In genomic region chr20:18683839-18684238, GRCh38 we compare ENCODE assay signal across 23 cellular contexts.
"Had no signal": no experiment of that assay in that cellular context is flagged by ENCODE, and none has a peak within 500 bp of the region (broad histone marks: within the 10 kb centered on the region; RNA-seq: fewer than 3 reads in every experiment).

No MANE protein-coding gene starts in this region.

- H3K27ac ChIP-seq: heart right ventricle, lower lobe of right lung, uterus, WERI-Rb-1 had no signal

- H3K27me3 ChIP-seq: heart right ventricle, uterus had no signal

- H3K36me3 Mint-ChIP-seq: activated naive CD4-positive, alpha-beta T cell treated with anti-CD3 and anti-CD28 coated beads, Interleukin-2, amount 50 U/mL, for 72 hours; brain; naive B cell had no signal

- DNase-seq: activated CD4-positive, alpha-beta T cell treated with anti-CD3 and anti-CD28 coated beads for 1 hour; activated CD4-positive, alpha-beta T cell treated with anti-CD3 and anti-CD28 coated beads, Interleukin-2, amount 50 U/mL, for 1 hour; activated CD8-positive, alpha-beta T cell treated with anti-CD3 and anti-CD28 coated beads, Interleukin-2, amount 10 ng/mL, durations not matched to agents 7 days and 5 days; activated gamma-delta T cell treated with Interleukin-2 at 50 U/mL for 16 hours; aorta; effector CD4-positive, alpha-beta T cell; erythroblast; foreskin fibroblast; heart right ventricle; lower lobe of right lung; naive B cell; occipital lobe; small intestine; stimulated activated CD4-positive, alpha-beta T cell treated with anti-CD3 and anti-CD28 coated beads, Interleukin-2, amount 100 ng/mL, for 24 hours; stimulated activated naive B cell treated with anti-CD40 and anti-IgM and Interleukin-4, amounts not matched to agents 10 μg/mL and 1 μg/mL and 100 μg/mL, for 72 hours; trophoblast cell; uterus; WERI-Rb-1 had no signal

- H3K36me3 ChIP-seq: heart right ventricle, lower lobe of right lung, uterus, WERI-Rb-1 had no signal

- H3K4me1 ChIP-seq: heart right ventricle, lower lobe of right lung, uterus had no signal

- H3K27ac Mint-ChIP-seq: activated CD8-positive, alpha-beta T cell treated with anti-CD3 and anti-CD28 coated beads, Interleukin-2, amount 10 ng/mL, durations not matched to agents 7 days and 5 days; activated naive CD4-positive, alpha-beta T cell treated with anti-CD3 and anti-CD28 coated beads, Interleukin-2, amount 50 U/mL, for 72 hours; brain; stimulated activated naive B cell treated with anti-CD40 and anti-IgM and Interleukin-4, amounts not matched to agents 10 μg/mL and 1 μg/mL and 100 μg/mL, for 72 hours; T-helper 2 cell treated with Interferon-gamma antibody and Interleukin-4, amounts not matched to agents 5 μg/mL and 100 μg/mL, for 36 hours had no signal

- H3K9me3 Mint-ChIP-seq: activated naive CD4-positive, alpha-beta T cell treated with anti-CD3 and anti-CD28 coated beads, Interleukin-2, amount 50 U/mL, for 72 hours; brain; stimulated activated naive B cell treated with anti-CD40 and anti-IgM and Interleukin-4, amounts not matched to agents 10 μg/mL and 1 μg/mL and 100 μg/mL, for 72 hours; T-helper 2 cell treated with Interferon-gamma antibody and Interleukin-4, amounts not matched to agents 5 μg/mL and 100 μg/mL, for 36 hours had no signal

- FAIRE-seq: small intestine had no signal

- H3K27me3 Mint-ChIP-seq: brain; naive B cell; stimulated activated naive B cell treated with anti-CD40 and anti-IgM and Interleukin-4, amounts not matched to agents 10 μg/mL and 1 μg/mL and 100 μg/mL, for 72 hours had no signal

- H3K4me3 Mint-ChIP-seq: activated CD8-positive, alpha-beta T cell treated with anti-CD3 and anti-CD28 coated beads, Interleukin-2, amount 10 ng/mL, durations not matched to agents 7 days and 5 days; brain; naive B cell; stimulated activated naive B cell treated with anti-CD40 and anti-IgM and Interleukin-4, amounts not matched to agents 10 μg/mL and 1 μg/mL and 100 μg/mL, for 72 hours; T-helper 2 cell treated with Interferon-gamma antibody and Interleukin-4, amounts not matched to agents 5 μg/mL and 100 μg/mL, for 36 hours had no signal

- ATAC-seq: activated CD8-positive, alpha-beta T cell treated with anti-CD3 and anti-CD28 coated beads, Interleukin-2, amount 10 ng/mL, durations not matched to agents 7 days and 5 days; activated naive CD4-positive, alpha-beta T cell treated with anti-CD3 and anti-CD28 coated beads, Interleukin-2, amount 50 U/mL, for 72 hours; heart right ventricle; left lobe of liver; lower lobe of right lung; sciatic nerve; stimulated activated naive B cell treated with anti-CD40 and anti-IgM and Interleukin-4, amounts not matched to agents 10 μg/mL and 1 μg/mL and 100 μg/mL, for 72 hours had no signal

- H3K9me3 ChIP-seq: heart right ventricle, lower lobe of right lung, uterus had no signal

- H3K4me3 ChIP-seq: heart right ventricle, lower lobe of right lung, uterus had no signal
